6 cellular contexts compared by ENCODE assay signal in the genomic region with DNA sequence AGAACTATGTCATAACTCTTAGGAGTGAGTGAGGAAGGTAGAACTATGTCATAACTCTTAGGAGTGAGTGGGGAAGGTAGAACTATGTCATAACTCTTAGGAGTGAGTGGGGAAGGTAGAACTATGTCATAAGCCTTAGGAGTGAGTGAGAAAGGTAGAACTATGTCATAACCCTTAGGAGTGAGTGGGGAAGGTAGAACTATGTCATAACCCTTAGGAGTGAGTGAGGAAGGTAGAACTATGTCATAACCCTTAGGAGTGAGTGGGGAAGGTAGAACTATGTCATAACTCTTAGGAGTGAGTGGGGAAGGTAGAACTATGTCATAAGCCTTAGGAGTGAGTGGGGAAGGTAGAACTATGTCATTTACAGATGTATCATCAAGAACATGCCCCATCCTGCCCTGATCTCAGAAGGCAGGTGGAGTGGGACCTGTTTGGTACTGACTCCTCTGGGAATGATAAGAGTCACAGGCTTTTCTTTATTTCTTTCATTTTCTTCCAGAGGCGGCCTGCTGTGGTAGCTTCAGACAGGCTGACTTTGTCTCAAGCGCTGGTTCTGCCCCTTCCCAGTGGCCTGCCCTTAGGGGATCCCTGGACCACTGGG.
DNase-seq lines count a peak whose midpoint lies in the region; ATAC-seq, FAIRE-seq and TF ChIP-seq lines count a peak whose summit lies in the region.
"Not testable (repeated sequence)": the region's sequence is repeated elsewhere in the genome, so short reads cannot be mapped to it uniquely, and the experiment has no call there.

No MANE protein-coding gene starts in this region.

- dilution Hi-C loops in mammary epithelial cell (cut with HindIII; ENCODE audit: low sequenced_read_pairs), result not testable (repeated sequence)

- not testable (repeated sequence) for H3K4me3 ChIP-seq in RWPE2 (ENCODE audit: severe bottlenecking); mammary epithelial cell (replicated peaks in 1 of 3; ENCODE audit: insufficient read depth in 1 of 3, low read depth in 2 of 3, low read length in 3 of 3); HepG2 (replicated peaks in 1 of 3; ENCODE audit: insufficient read depth in 1 of 3, low read depth in 2 of 3, low read length in 3 of 3); small intestine (ENCODE audit: low read depth in 1 of 2, low read length in 2 of 2)

- H3K4me1 ChIP-seq in RWPE2 (ENCODE audit: insufficient read depth, poor library complexity, severe bottlenecking) (peaks cover 11% of the 10 kb centered on the region), mammary epithelial cell (ENCODE audit: insufficient read depth, low read length) (peaks cover 25% of the 10 kb centered on the region)
- not testable (repeated sequence) for H3K4me1 ChIP-seq in HepG2 (ENCODE audit: insufficient read depth, low read length); small intestine (ENCODE audit: control insufficient read depth in 2 of 2, insufficient read depth in 1 of 2, low read depth in 1 of 2, low read length in 1 of 2)

- TF ChIP-seq CTCF in RWPE2 (IDR thresholded peaks at IDR 0.05; ENCODE audit: poor library complexity, severe bottlenecking); mammary epithelial cell (conservative IDR thresholded peaks at IDR 0.05 in 1 of 2, IDR thresholded peaks at IDR 0.05 in 1 of 2; ENCODE audit: extremely low read depth in 1 of 2, insufficient read depth in 1 of 2, low read depth in 1 of 2, low read length in 2 of 2); HepG2 (CRISPR knock-in tag; IDR thresholded peaks at IDR 0.05): not testable (repeated sequence)

- 91% methylated on average over 2 of the region's 2 CpGs for WGBS in mammary epithelial cell (ENCODE audit: low coverage, missing lambda C conversion rate)
- 50% methylated on average over 2 of the region's 2 CpGs for WGBS in HepG2 (ENCODE audit: low lambda C conversion rate)
- WGBS in small intestine, 3 donors, result 39 to 79% (median 49%) methylated on average over 2 of the region's 2 CpGs

- in situ Hi-C loops in mammary epithelial cell (cut with MboI; ENCODE audit: low sequenced_read_pairs in 2 of 2); HepG2 (cut with HindIII; ENCODE audit: extremely low pct_ligation_motif_present, low pct_unique_long_range_greater_than_20kb): not testable (repeated sequence)

- peaks cover 33% of the 10 kb centered on the region for H3K36me3 ChIP-seq in RWPE2 (ENCODE audit: low read depth)
- H3K36me3 ChIP-seq in mammary epithelial cell (ENCODE audit: insufficient read depth, low read length), result peaks cover 14% of the 10 kb centered on the region
- peaks cover 13 to 53% of the 10 kb centered on the region in 2 experiments; a peak in 4 of 5 replicates for H3K36me3 ChIP-seq in HepG2 (replicated peaks in 1 of 2; ENCODE audit: control insufficient read depth in 1 of 2, insufficient read depth in 2 of 2, low read length in 2 of 2)
- H3K36me3 ChIP-seq in small intestine (ENCODE audit: control insufficient read depth in 2 of 2, insufficient read depth in 2 of 2, low read length in 2 of 2), result peaks cover 11 to 19% of the 10 kb centered on the region in 2 donors

- not testable (repeated sequence) for H3K9me3 ChIP-seq in RWPE2 (ENCODE audit: severe bottlenecking); mammary epithelial cell (replicated peaks; ENCODE audit: insufficient read depth, low read length); HepG2 (ENCODE audit: low read length); small intestine (ENCODE audit: control insufficient read depth, low read depth)

- H3K27ac ChIP-seq in RWPE2 (ENCODE audit: poor library complexity, severe bottlenecking) (peak overlapping the region; percentile 18), mammary epithelial cell (ENCODE audit: insufficient read depth, low read depth, low read length) (peak overlapping the region; percentile 57), epithelial cell of prostate (peak overlapping the region; percentile 38)
- not testable (repeated sequence) for H3K27ac ChIP-seq in HepG2 (ENCODE audit: extremely low read length, insufficient read depth, low read length); small intestine (ENCODE audit: low read depth in 1 of 2, low read length in 1 of 2)

- TF ChIP-seq RAD21 in HepG2 (CRISPR knock-in tag; IDR thresholded peaks at IDR 0.05), result not testable (repeated sequence)

- FAIRE-seq in H54 (lab: Jason Lieb, UNC) (peak; percentile 60), HepG2 (lab: Jason Lieb, UNC) (peak; percentile 60), small intestine (lab: Jason Lieb, UNC) (peak; percentile 90)

- peak; percentile 88 for ATAC-seq in RWPE2 (ENCODE audit: low read depth)
- ATAC-seq in HepG2, result not testable (repeated sequence)

- POLR2A ChIA-PET in HepG2 (lab: Yijun Ruan, JAX), result not testable (repeated sequence)

- peak overlapping the region; percentile 66 for H3K4me2 ChIP-seq in mammary epithelial cell (ENCODE audit: insufficient read depth, low read depth, low read length)
- not testable (repeated sequence) for H3K4me2 ChIP-seq in HepG2 (ENCODE audit: low read depth, low read length)

- CTCF ChIA-PET in mammary epithelial cell (lab: Charles Lee; ENCODE audit: low non-redundant PET); HepG2 (lab: Yijun Ruan, JAX; ENCODE audit: low intra/inter-chr PET ratio, low total read pairs): not testable (repeated sequence)

- H3K9ac ChIP-seq in mammary epithelial cell (ENCODE audit: insufficient read depth, low read length); HepG2 (ENCODE audit: insufficient read depth, low read depth, low read length): not testable (repeated sequence)

- H4K20me1 ChIP-seq in mammary epithelial cell (ENCODE audit: insufficient read depth, low read length); HepG2 (ENCODE audit: insufficient read depth, low read length): not testable (repeated sequence)

- not testable (repeated sequence) for H3K27me3 ChIP-seq in RWPE2 (ENCODE audit: insufficient read depth, poor library complexity, severe bottlenecking); mammary epithelial cell (ENCODE audit: insufficient read depth, low read length); HepG2 (ENCODE audit: control insufficient read depth in 1 of 2, insufficient read depth in 2 of 2, low read length in 2 of 2); small intestine (ENCODE audit: control insufficient read depth in 2 of 2, insufficient read depth in 2 of 2, low read length in 2 of 2)

- not testable (repeated sequence) for H3K79me2 ChIP-seq in mammary epithelial cell (ENCODE audit: insufficient read depth, low read length); HepG2 (ENCODE audit: insufficient read depth, low read length)

- intact Hi-C loops in mammary epithelial cell (cut with micrococcal nuclease), result loop anchor here (1.0 to 10.0 kb wide), 2 partner anchors 38 to 115 kb away; no protein-coding TSS in a partner anchor
- intact Hi-C loops in HepG2 (cut with micrococcal nuclease; ENCODE audit: unreplicated experiment), result not testable (repeated sequence)

- TF ChIP-seq EP300 in HepG2 (IDR thresholded peaks at IDR 0.05; ENCODE audit: low read depth in 2 of 2, low read length in 2 of 2); HepG2 (CRISPR knock-in tag; IDR thresholded peaks at IDR 0.05; ENCODE audit: borderline replicate concordance): not testable (repeated sequence)

- TF ChIP-seq POLR2A in H54 (IDR thresholded peaks at IDR 0.05; ENCODE audit: low read depth, low read length); HepG2 (IDR thresholded peaks at IDR 0.05; ENCODE audit: insufficient read depth in 1 of 2, low read depth in 2 of 2, low read length in 2 of 2): not testable (repeated sequence)

- H2AFZ ChIP-seq in mammary epithelial cell (ENCODE audit: low read depth, low read length); HepG2 (ENCODE audit: low read length): not testable (repeated sequence)

- BruUV-seq in mammary epithelial cell (replicated peaks; lab: Mats Ljungman, UMichigan); HepG2 (replicated peaks; lab: Mats Ljungman, UMichigan): not testable (repeated sequence)

- DNase-seq in H54 (ENCODE audit: insufficient read length, low spot score); RWPE2 (ENCODE audit: low spot score); HepG2 (ENCODE audit: low spot score); small intestine: not testable (repeated sequence)
- DNase-seq in mammary epithelial cell (peak; percentile 90), epithelial cell of prostate (ENCODE audit: low read depth, low spot score) (peak; percentile 67)
